34 cellular contexts compared by ENCODE assay signal in the genomic region with DNA sequence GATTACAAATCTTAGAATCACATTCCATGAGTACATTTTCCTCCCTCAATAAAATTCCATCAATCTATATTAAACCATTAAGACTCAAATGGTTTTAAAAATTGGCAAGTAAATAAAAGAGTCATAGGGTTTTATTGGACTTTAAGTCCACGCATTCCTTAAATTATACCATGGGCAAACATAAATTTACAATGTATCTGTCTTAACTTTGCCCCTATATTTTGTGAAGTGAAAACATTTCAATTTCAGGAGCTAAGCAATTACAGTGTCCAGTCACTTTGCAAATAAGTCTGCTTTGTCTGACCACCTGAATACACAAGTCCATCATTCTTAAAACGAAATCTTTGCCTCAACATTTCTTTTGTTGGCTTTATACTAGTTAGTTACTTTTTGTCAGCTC.
"Had no signal": no experiment of that assay in that cellular context is flagged by ENCODE, and none has a peak within 500 bp of the region (broad histone marks: within the 10 kb centered on the region; RNA-seq: fewer than 3 reads in every experiment).

No MANE protein-coding gene starts in this region.

- H3K9ac ChIP-seq: KMS-11 had no signal

- H3K27ac ChIP-seq: KMS-11 had no signal

- H3K4me3 ChIP-seq: MG63 had no signal

- H3K36me3 ChIP-seq: MG63 had no signal

- H3K27me3 ChIP-seq: MG63 had no signal

- H3K4me2 ChIP-seq: KMS-11 had no signal

- H3K9me3 ChIP-seq: MG63 had no signal

- DNase-seq: Karpas-422, Kasumi-1, MG63, MM.1S, MV-4-11, NCI-H1048, NCI-H1092, NCI-H1092 treated with DMSO at 0.1 percent for 48 hours, NCI-H1105, NCI-H1105 treated with DMSO at 0.1 percent for 48 hours, NCI-H1417, NCI-H1417 treated with DMSO at 0.1 percent for 48 hours, NCI-H1436, NCI-H1436 treated with DMSO at 0.1 percent for 48 hours, NCI-H146, NCI-H1694, NCI-H1694 treated with DMSO at 0.1 percent for 48 hours, NCI-H187, NCI-H187 treated with DMSO at 0.1 percent for 48 hours, NCI-H1930, NCI-H2029, NCI-H2029 treated with DMSO at 0.1 percent for 48 hours, NCI-H2081, NCI-H2081 treated with DMSO at 0.1 percent for 48 hours, NCI-H2107, NCI-H2171, NCI-H2171 treated with DMSO at 0.1 percent for 48 hours, NCI-H2227 treated with DMSO at 0.1 percent for 48 hours, NCI-H226, NCI-H345, NCI-H446, NCI-H446 treated with DMSO at 0.1 percent for 48 hours, NCI-H510A had no signal
